In genomic region chr16:51636913-51637743, GRCh38 we compare ENCODE assay signal across 1 cellular context.
TF ChIP-seq lines count a peak whose summit lies in the region.

No MANE protein-coding gene starts in this region.

TF ChIP-seq in IMR-90, 13 proteins besides CTCF, POLR2A, EP300 and RAD21 (continued from another document):
- no peak for TF ChIP-seq USF2 (IDR thresholded peaks at IDR 0.05; ENCODE audit: low read depth, low read length)
- TF ChIP-seq FOS (IDR thresholded peaks at IDR 0.05; ENCODE audit: low read depth, low read length) = no peak
